14 cellular contexts compared by ENCODE assay signal in the genomic region with DNA sequence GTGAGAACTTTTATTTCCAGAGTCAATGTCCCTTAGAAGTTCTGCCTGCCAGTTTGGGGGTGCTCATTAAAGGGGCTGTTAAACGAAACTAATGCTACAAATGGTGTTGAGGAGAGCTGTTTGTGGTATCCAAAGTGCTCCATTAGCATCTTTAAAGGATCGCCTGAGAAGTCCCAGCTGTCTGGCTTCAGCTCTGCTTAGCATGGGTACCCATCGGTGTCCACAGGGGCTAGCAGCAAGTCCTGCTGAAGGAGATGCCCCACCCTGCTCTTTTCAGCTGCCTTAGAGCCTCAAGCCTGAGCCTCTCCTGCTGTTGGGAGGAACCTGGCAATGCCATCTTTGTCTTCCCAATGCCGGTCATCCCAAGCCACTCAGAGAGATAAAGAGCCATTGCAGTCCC.
DNase-seq lines count a peak whose midpoint lies in the region; ATAC-seq, FAIRE-seq and TF ChIP-seq lines count a peak whose summit lies in the region.
"Had no signal": no experiment of that assay in that cellular context is flagged by ENCODE, and none has a peak within 500 bp of the region (broad histone marks: within the 10 kb centered on the region; RNA-seq: fewer than 3 reads in every experiment).

No MANE protein-coding gene starts in this region.

- H4K20me1 ChIP-seq in H1 (replicated peaks in 1 of 2; ENCODE audit: control insufficient read depth in 1 of 2, insufficient read depth in 2 of 2, low read length in 2 of 2): no peaks in the 10 kb centered on the region

- peak; percentile 9 for FAIRE-seq in GM12892 (lab: Jason Lieb, UNC)
- peak; percentile 42 for FAIRE-seq in H1 (lab: Jason Lieb, UNC)
- FAIRE-seq: GM19239 had no signal

- WGBS in HUES64: 35% methylated on average over 4 of the region's 4 CpGs
- WGBS in H1 (ENCODE audit: extremely low coverage in 1 of 2, insufficient coverage in 1 of 2, insufficient read length in 1 of 2, insufficient replicate concordance in 2 of 2, low coverage in 1 of 2, low lambda C conversion rate in 2 of 2, missing lambda C conversion rate in 1 of 2), 2 experiments: 38% methylated on average over 4 of the region's 4 CpGs; no CpG with 5 or more reads in 1 of the 2 experiments

- peak overlapping the region; percentile 19 to 21; a peak in 1 of 4 replicates for H3K4me2 ChIP-seq in H1 (ENCODE audit: insufficient read depth in 1 of 2, low read depth in 2 of 2, low read length in 2 of 2)

- TF ChIP-seq RAD21 in H1 (IDR thresholded peaks at IDR 0.05 in 1 of 2, conservative IDR thresholded peaks at IDR 0.05 in 1 of 2; ENCODE audit: low read depth in 2 of 2, low read length in 2 of 2): no peak; a peak in 1 of 4 replicates

- no peak overlapping the region for H2BK120ac ChIP-seq in H1 (replicated peaks; ENCODE audit: low read depth, low read length)

- H3K36me3 ChIP-seq in HUES64 (ENCODE audit: insufficient read depth, low read length): no peaks in the 10 kb centered on the region
- no peaks in the 10 kb centered on the region for H3K36me3 ChIP-seq in H1 (ENCODE audit: control insufficient read depth in 2 of 4, insufficient read depth in 4 of 4, low read length in 3 of 4)
- H3K36me3 ChIP-seq in neutrophil: peaks cover 24% of the 10 kb centered on the region
- H3K36me3 ChIP-seq in Caco-2 (ENCODE audit: control insufficient read depth, insufficient read depth, low read length): no peaks in the 10 kb centered on the region

- POLR2A ChIA-PET in H1 (lab: Charles Lee; ENCODE audit: partially characterized antibody) (interaction anchor here (0.7 to 1.3 kb wide), 3 partner anchors 11 to 33 kb away, joined by 3 to 5 read pairs (median 3); no protein-coding TSS in a partner anchor), Caco-2 (lab: Charles Lee) (no interaction called here)

- H3K4me1 ChIP-seq in HUES64 (ENCODE audit: insufficient read depth, low read length) (peaks cover 34% of the 10 kb centered on the region), H1 (replicated peaks in 1 of 4; ENCODE audit: control insufficient read depth in 3 of 4, insufficient read depth in 4 of 4, low read length in 3 of 4) (peaks cover 10 to 23% (median 18%) of the 10 kb centered on the region in 4 experiments), neutrophil (ENCODE audit: control insufficient read depth in 1 of 2, insufficient read depth in 1 of 2, low read depth in 1 of 2, low read length in 1 of 2) (peaks cover 8 to 25% of the 10 kb centered on the region in 2 experiments), Caco-2 (no peaks in the 10 kb centered on the region)

- no peak overlapping the region for H4K5ac ChIP-seq in H1 (ENCODE audit: insufficient read length, low read depth, low read length)

- H3K27me3 ChIP-seq in HUES64 (ENCODE audit: insufficient read depth, low read length) (no peaks in the 10 kb centered on the region), H1 (replicated peaks in 1 of 4; ENCODE audit: control insufficient read depth in 3 of 4, extremely low read depth in 1 of 4, insufficient read depth in 3 of 4, low read length in 3 of 4) (no peaks in the 10 kb centered on the region), neutrophil (no peaks in the 10 kb centered on the region), Caco-2 (replicated peaks; ENCODE audit: control insufficient read depth, insufficient read depth, low read length) (no peaks in the 10 kb centered on the region)

- no peak overlapping the region for H4K91ac ChIP-seq in H1 (replicated peaks; ENCODE audit: insufficient read length, low read length)

- no peak overlapping the region for H2BK12ac ChIP-seq in H1 (ENCODE audit: low read depth, low read length)

- no peak overlapping the region for H3K23ac ChIP-seq in H1 (ENCODE audit: insufficient read length)

- H3K4me1 Mint-ChIP-seq in Caco-2 (ENCODE audit: low read depth, unreplicated experiment): peaks cover 14% of the 10 kb centered on the region

- TF ChIP-seq POLR2A in GM12892 (IDR thresholded peaks at IDR 0.05; ENCODE audit: low read depth, low read length) (no peak), H1 (IDR thresholded peaks at IDR 0.05; ENCODE audit: control extremely low read depth in 1 of 2, low read depth in 2 of 2, low read length in 2 of 2) (no peak)

- no peaks in the 10 kb centered on the region for H3K9me3 Mint-ChIP-seq in Caco-2 (ENCODE audit: unreplicated experiment)

- H2AFZ ChIP-seq in H1 (ENCODE audit: low read length): no peak overlapping the region

- H3K14ac ChIP-seq in H1 (ENCODE audit: insufficient read length): no peak overlapping the region

- no peaks in the 10 kb centered on the region for H3K27me3 Mint-ChIP-seq in Caco-2 (ENCODE audit: insufficient read depth, unreplicated experiment)

- peaks cover 39% of the 10 kb centered on the region for H3K36me3 Mint-ChIP-seq in Caco-2 (ENCODE audit: insufficient read depth, unreplicated experiment)

- no peak overlapping the region for H4K8ac ChIP-seq in H1 (ENCODE audit: extremely low read depth, insufficient read depth, low read length)

- H2BK5ac ChIP-seq in H1 (ENCODE audit: low read depth, low read length): no peak overlapping the region

- CTCF ChIA-PET in H1 (lab: Charles Lee; ENCODE audit: partially characterized antibody) (interaction anchor here (0.6 to 1.5 kb wide), 4 partner anchors 43 to 400 kb away, joined by 3 to 5 read pairs (median 3); no protein-coding TSS in a partner anchor), Caco-2 (lab: Charles Lee) (no interaction called here)

- no peak for TF ChIP-seq CTCF in H1 (IDR thresholded peaks at IDR 0.05; ENCODE audit: control extremely low read depth in 1 of 3, insufficient read depth in 1 of 3, low read depth in 1 of 3, low read length in 3 of 3)
- no peak for TF ChIP-seq CTCF in neutrophil (IDR thresholded peaks at IDR 0.05)
- no peak for TF ChIP-seq CTCF in Caco-2 (IDR thresholded peaks at IDR 0.05; ENCODE audit: insufficient read depth in 1 of 2, low read depth in 1 of 2, low read length in 1 of 2, severe bottlenecking in 1 of 2, unreplicated experiment in 1 of 2)

- TF ChIP-seq EP300 in H1 (IDR thresholded peaks at IDR 0.05; ENCODE audit: borderline replicate concordance in 1 of 2, low read depth in 2 of 2, low read length in 2 of 2): no peak

- BruUV-seq in Caco-2 (replicated peaks; lab: Mats Ljungman, UMichigan): no TSS peak

- no peak overlapping the region for H3K4me3 Mint-ChIP-seq in Caco-2 (ENCODE audit: unreplicated experiment)

- ATAC-seq in HG02763 (IDR thresholded peaks at IDR 0.05; ENCODE audit: unreplicated experiment): no peak

- no peak overlapping the region for H2BK20ac ChIP-seq in H1 (ENCODE audit: low read length)

- no peaks in the 10 kb centered on the region for H3K23me2 ChIP-seq in H1 (ENCODE audit: low read depth, low read length)

- H2AK5ac ChIP-seq in H1 (ENCODE audit: low read depth, low read length): no peak overlapping the region

- H3K27ac ChIP-seq in HUES64 (ENCODE audit: low read depth, low read length) (peak overlapping the region; percentile 1; the same call in 1 of the 2 replicates), H1 (ENCODE audit: low read depth, low read length) (no peak overlapping the region), neutrophil (peak overlapping the region; percentile 21)

- H3K4ac ChIP-seq in H1 (replicated peaks; ENCODE audit: insufficient read length, low read depth, low read length): no peak overlapping the region

- peaks cover 3% of the 10 kb centered on the region; the same call in 1 of the 2 replicates for H3K79me1 ChIP-seq in H1 (ENCODE audit: low read depth, low read length)

- H3K9me3 ChIP-seq in HUES64 (ENCODE audit: insufficient read depth, low read depth, low read length) (no peaks in the 10 kb centered on the region), H1 (ENCODE audit: insufficient read depth in 2 of 2, low read depth in 1 of 2, low read length in 1 of 2) (no peaks in the 10 kb centered on the region), neutrophil (no peaks in the 10 kb centered on the region), Caco-2 (no peaks in the 10 kb centered on the region)

- peaks cover 0 to 55% of the 10 kb centered on the region in 2 experiments; a peak in 2 of 4 replicates for H3K79me2 ChIP-seq in H1 (ENCODE audit: control insufficient read depth in 1 of 2, insufficient read depth in 2 of 2, low read length in 2 of 2)

- H2BK15ac ChIP-seq in H1 (ENCODE audit: low read length): no peak overlapping the region

- in situ Hi-C loops in KBM-7 (cut with MboI; ENCODE audit: low pct_unique_long_range_greater_than_20kb, low sequenced_read_pairs): no loop called here

- H3K9ac ChIP-seq in HUES64 (ENCODE audit: low read depth, low read length) (no peak overlapping the region), H1 (replicated peaks in 1 of 4; ENCODE audit: extremely low read depth in 1 of 4, low read depth in 3 of 4, low read length in 3 of 4) (no peak overlapping the region)

- no peak overlapping the region for H3K27ac Mint-ChIP-seq in Caco-2 (ENCODE audit: unreplicated experiment)

- no peak overlapping the region; the same call in 1 of the 2 replicates for H3K18ac ChIP-seq in H1 (ENCODE audit: extremely low read depth, low read length)

- H3K56ac ChIP-seq in H1 (replicated peaks; ENCODE audit: insufficient read length, low read depth, low read length): no peak overlapping the region

- H3K4me3 ChIP-seq in HUES64 (ENCODE audit: low read length) (no peak overlapping the region), H1 (ENCODE audit: extremely low read depth in 1 of 4, insufficient read depth in 2 of 4, low read depth in 3 of 4, low read length in 4 of 4) (peak overlapping the region in 1 of 4 experiments; percentile 11; a peak in 1 of 8 replicates), neutrophil (ENCODE audit: low read depth in 1 of 2, low read length in 1 of 2) (no peak overlapping the region), Caco-2 (ENCODE audit: low read depth, low read length) (no peak overlapping the region)

- intact Hi-C loops in Caco-2 (cut with micrococcal nuclease; ENCODE audit: unreplicated experiment): no loop called here

- no peak for DNase-seq in GM12892 (ENCODE audit: insufficient read length)
- DNase-seq in H1 (ENCODE audit: low read depth in 1 of 2, low spot score in 2 of 2): peak in 1 of 2 experiments; percentile 27
- no peak for DNase-seq in Caco-2
- no peak for DNase-seq in KBM-7
- no peak for DNase-seq in NCI-H446 treated with DMSO at 0.1 percent for 48 hours (lab: John Stamatoyannopoulos, UW)
- DNase-seq: Kasumi-1, NCI-H1417 treated with DMSO at 0.1 percent for 48 hours, NCI-H2029, NCI-H2171 treated with DMSO at 0.1 percent for 48 hours, NCI-H510A had no signal

TF ChIP-seq in H1, 55 proteins besides CTCF, POLR2A, EP300 and RAD21 (continues in another document):
- TF ChIP-seq TCF12 (IDR thresholded peaks at IDR 0.05; ENCODE audit: low read depth, low read length) (0 out of 2 replicates have a peak, but pooled peaks have one; percentile 25), TBP (IDR thresholded peaks at IDR 0.05; ENCODE audit: low read depth, low read length) (no peak), NRF1 (IDR thresholded peaks at IDR 0.05; ENCODE audit: low read depth, low read length) (no peak), FOSL1 (IDR thresholded peaks at IDR 0.05; ENCODE audit: insufficient read depth, low read depth, low read length) (no peak), HDAC2 (IDR thresholded peaks at IDR 0.05; ENCODE audit: borderline replicate concordance in 1 of 2, low read depth in 2 of 2, low read length in 2 of 2) (0 out of 4 replicates have a peak, but pooled peaks of 1 of the 2 experiments have one; percentile 31)
